9 cellular contexts compared by ENCODE assay signal in the genomic region with DNA sequence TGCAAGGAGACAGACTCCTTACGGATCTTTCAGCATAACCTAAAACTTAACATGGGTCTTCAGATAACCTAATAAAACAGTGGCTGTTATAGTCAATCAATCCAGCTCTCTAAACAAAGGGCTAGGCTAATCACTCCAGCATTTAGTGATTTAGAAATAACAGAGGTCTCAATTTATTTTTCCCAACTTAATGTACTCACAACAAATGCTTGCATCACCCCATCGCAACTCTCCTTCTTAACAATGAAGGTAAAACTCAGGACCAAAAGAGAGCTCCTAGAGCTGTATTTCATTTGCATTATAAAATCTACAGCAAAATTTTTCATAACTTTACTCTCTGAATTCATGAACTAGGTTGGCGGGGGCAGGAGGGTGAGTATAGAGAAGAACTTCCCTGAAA. TPM values are rescaled to one million over a fixed set of nuclear protein-coding genes. Genes with fewer than 3 reads are reported as not detected.
DNase-seq lines count a peak whose midpoint lies in the region; ATAC-seq and TF ChIP-seq lines count a peak whose summit lies in the region.
"Had no signal": no experiment of that assay in that cellular context is flagged by ENCODE, and none has a peak within 500 bp of the region (broad histone marks: within the 10 kb centered on the region; RNA-seq: fewer than 3 reads in every experiment).

No MANE protein-coding gene starts in this region.

- TF ChIP-seq POLR2A in gastroesophageal sphincter (IDR thresholded peaks at IDR 0.05) (no peak), spleen (IDR thresholded peaks at IDR 0.05) (no peak)

- WGBS in gastroesophageal sphincter (ENCODE audit: low coverage in 1 of 2), 2 donors, result 48 to 52% methylated on average over 3 of the region's 3 CpGs
- WGBS in spleen, 5 donors, result 62 to 71% (median 69%) methylated on average over 3 of the region's 3 CpGs

- H3K9me3 ChIP-seq in gastroesophageal sphincter (no peaks in the 10 kb centered on the region), spleen (no peaks in the 10 kb centered on the region)

- intact Hi-C loops in spleen (cut with DNase I; ENCODE audit: low total_unique reads), result no loop called here

- ATAC-seq in gastroesophageal sphincter, result no peak
- ATAC-seq: esophagus mucosa had no signal

- H3K36me3 ChIP-seq in gastroesophageal sphincter (no peaks in the 10 kb centered on the region), spleen (no peaks in the 10 kb centered on the region)

- TF ChIP-seq CTCF in WI38 (IDR thresholded peaks at IDR 0.05; ENCODE audit: low read depth, low read length), result no peak
- no peak for TF ChIP-seq CTCF in gastroesophageal sphincter (IDR thresholded peaks at IDR 0.05)
- no peak for TF ChIP-seq CTCF in spleen (IDR thresholded peaks at IDR 0.05 in 8 of 11, conservative IDR thresholded peaks at IDR 0.05 in 3 of 11)

- DNase-seq in NOMO-1 treated with DMSO at 0.1 percent for 48 hours (lab: John Stamatoyannopoulos, UW; ENCODE audit: unreplicated experiment) (peak; percentile 9), NOMO-1 treated with dmso at 0.1 percent for 144 hours (lab: John Stamatoyannopoulos, UW; ENCODE audit: unreplicated experiment) (no peak), spleen (no peak), NCI-H146 (lab: John Stamatoyannopoulos, UW) (no peak)
- no peak for DNase-seq in stimulated activated naive CD4-positive, alpha-beta T cell treated with Interleukin-2 at 50 U/mL for 16 hours (lab: John Stamatoyannopoulos, UW)
- no peak for DNase-seq in stimulated activated naive CD4-positive, alpha-beta T cell (lab: John Stamatoyannopoulos, UW)

- H3K27me3 ChIP-seq in gastroesophageal sphincter, result no peaks in the 10 kb centered on the region
- H3K27me3 ChIP-seq in spleen (replicated peaks in 1 of 7), result no peaks in the 10 kb centered on the region

- H3K27ac ChIP-seq in gastroesophageal sphincter, result peak overlapping the region; percentile 87 to 92 (median 91)
- peak overlapping the region; percentile 91 to 96 (median 94) for H3K27ac ChIP-seq in spleen

- peaks cover 0 to 51% (median 13%) of the 10 kb centered on the region in 3 donors for H3K4me1 ChIP-seq in gastroesophageal sphincter
- peaks cover 16 to 82% (median 51%) of the 10 kb centered on the region in 6 donors for H3K4me1 ChIP-seq in spleen

- no peak for TF ChIP-seq EP300 in gastroesophageal sphincter (IDR thresholded peaks at IDR 0.05)

- H3K4me3 ChIP-seq in WI38 (ENCODE audit: low read depth, low read length), result peak overlapping the region; percentile 87
- peak overlapping the region; percentile 72 to 90 for H3K4me3 ChIP-seq in gastroesophageal sphincter
- peak overlapping the region; percentile 60 to 85 (median 78) for H3K4me3 ChIP-seq in spleen

RNA-seq across cellular contexts. Expression of a gene that starts 1.1 kb away (rescaled TPM):
- total RNA-seq in gastroesophageal sphincter (10 to 100 TPM in 2 of 4 donors, 1 to 10 TPM in 2; 7.8 to 15.3 (median 10.2) TPM), spleen (10 to 100 TPM; 11.6 to 15.3 (median 13.2) TPM)
- polyA plus RNA-seq in spleen, result 1 to 10 TPM; 2.0 to 2.9 (median 2.8) TPM

RNA-seq across cellular contexts. Expression of a gene that starts 25.5 kb away (rescaled TPM):
- total RNA-seq in gastroesophageal sphincter (10 to 100 TPM; 51.0 to 60.7 (median 55.8) TPM), spleen (10 to 100 TPM; 23.9 to 35.1 (median 26.0) TPM)
- polyA plus RNA-seq in spleen, result 10 to 100 TPM; 20.0 to 30.8 (median 23.4) TPM
